In genomic region chr11:64153831-64154230, GRCh38 we compare ENCODE assay signal across 15 cellular contexts. TPM values are rescaled to one million over a fixed set of nuclear protein-coding genes. Genes with fewer than 3 reads are reported as not detected.
A peak's percentile ranks its signal among the peaks of the same experiment; 100 is the strongest.
DNase-seq lines count a peak whose midpoint lies in the region; ATAC-seq and TF ChIP-seq lines count a peak whose summit lies in the region.
"Had no signal": no experiment of that assay in that cellular context is flagged by ENCODE, and none has a peak within 500 bp of the region (broad histone marks: within the 10 kb centered on the region; RNA-seq: fewer than 3 reads in every experiment).

No MANE protein-coding gene starts in this region.

- no peaks in the 10 kb centered on the region for H3K36me3 Mint-ChIP-seq in activated naive CD4-positive, alpha-beta T cell treated with anti-CD3 and anti-CD28 coated beads, Interleukin-2, amount 10 ng/mL, durations not matched to agents 7 days and 5 days
- H3K36me3 Mint-ChIP-seq in glutamatergic neuron (ENCODE audit: unreplicated experiment) (no peaks in the 10 kb centered on the region), type B pancreatic cell (no peaks in the 10 kb centered on the region)

- H3K27ac Mint-ChIP-seq in activated naive CD4-positive, alpha-beta T cell treated with anti-CD3 and anti-CD28 coated beads, Interleukin-2, amount 10 ng/mL, durations not matched to agents 7 days and 5 days = peak overlapping the region; percentile 47
- H3K27ac Mint-ChIP-seq in glutamatergic neuron (ENCODE audit: unreplicated experiment) (peak overlapping the region; percentile 35), type B pancreatic cell (no peak overlapping the region)

- peaks cover 11% of the 10 kb centered on the region for H3K27me3 Mint-ChIP-seq in activated naive CD4-positive, alpha-beta T cell treated with anti-CD3 and anti-CD28 coated beads, Interleukin-2, amount 10 ng/mL, durations not matched to agents 7 days and 5 days
- H3K27me3 Mint-ChIP-seq in glutamatergic neuron (ENCODE audit: unreplicated experiment) (peaks cover 19% of the 10 kb centered on the region), type B pancreatic cell (no peaks in the 10 kb centered on the region)

- H3K9me3 Mint-ChIP-seq in activated naive CD4-positive, alpha-beta T cell treated with anti-CD3 and anti-CD28 coated beads, Interleukin-2, amount 10 ng/mL, durations not matched to agents 7 days and 5 days = no peaks in the 10 kb centered on the region
- H3K9me3 Mint-ChIP-seq in glutamatergic neuron (ENCODE audit: unreplicated experiment) = peaks cover 10% of the 10 kb centered on the region
- no peaks in the 10 kb centered on the region for H3K9me3 Mint-ChIP-seq in type B pancreatic cell

- no peaks in the 10 kb centered on the region for H3K27me3 ChIP-seq in WERI-Rb-1 (ENCODE audit: insufficient read depth, low read depth, severe bottlenecking)
- H3K27me3 ChIP-seq: MG63 had no signal

- no peak overlapping the region for H3K4me3 Mint-ChIP-seq in activated naive CD4-positive, alpha-beta T cell treated with anti-CD3 and anti-CD28 coated beads, Interleukin-2, amount 10 ng/mL, durations not matched to agents 7 days and 5 days
- H3K4me3 Mint-ChIP-seq in glutamatergic neuron (ENCODE audit: unreplicated experiment) = peak overlapping the region; percentile 34
- H3K4me3 Mint-ChIP-seq in type B pancreatic cell = peak overlapping the region; percentile 23

- H3K4me3 ChIP-seq in WERI-Rb-1 (ENCODE audit: low read depth, low read length) = no peak overlapping the region
- H3K4me3 ChIP-seq: HAP-1, MG63 had no signal

- no peak for TF ChIP-seq CTCF in WERI-Rb-1 (IDR thresholded peaks at IDR 0.05; ENCODE audit: low read depth, low read length)
- TF ChIP-seq CTCF in glutamatergic neuron (IDR thresholded peaks at IDR 0.05; ENCODE audit: partially characterized antibody, unreplicated experiment) = no peak
- TF ChIP-seq CTCF in type B pancreatic cell (conservative IDR thresholded peaks at IDR 0.05) = no peak

- ATAC-seq in GM21515 (IDR thresholded peaks at IDR 0.05; ENCODE audit: unreplicated experiment) = no peak

- peaks cover 4% of the 10 kb centered on the region for H3K4me1 Mint-ChIP-seq in activated naive CD4-positive, alpha-beta T cell treated with anti-CD3 and anti-CD28 coated beads, Interleukin-2, amount 10 ng/mL, durations not matched to agents 7 days and 5 days
- peaks cover 25% of the 10 kb centered on the region for H3K4me1 Mint-ChIP-seq in glutamatergic neuron (ENCODE audit: low read depth, unreplicated experiment)
- H3K4me1 Mint-ChIP-seq in type B pancreatic cell (ENCODE audit: unreplicated experiment) = peaks cover 15% of the 10 kb centered on the region

- CTCF ChIA-PET in activated naive CD4-positive, alpha-beta T cell treated with anti-CD3 and anti-CD28 coated beads, Interleukin-2, amount 10 ng/mL, durations not matched to agents 7 days and 5 days (lab: Charles Lee) = interaction anchor here (0.8 to 9.0 kb wide), 4 partner anchors 9 to 152 kb away, joined by 3 to 111 read pairs (median 11); no protein-coding TSS in a partner anchor

- H3K27ac ChIP-seq in WERI-Rb-1 = peak overlapping the region; percentile 94
- H3K27ac ChIP-seq: 22Rv1, C4-2B had no signal

- no peaks in the 10 kb centered on the region for H3K9me3 ChIP-seq in WERI-Rb-1 (ENCODE audit: severe bottlenecking)
- H3K9me3 ChIP-seq: HAP-1, MG63 had no signal

- H3K36me3 ChIP-seq in WERI-Rb-1 = peaks cover 20% of the 10 kb centered on the region

- DNase-seq in activated naive CD4-positive, alpha-beta T cell treated with anti-CD3 and anti-CD28 coated beads, Interleukin-2, amount 10 ng/mL, durations not matched to agents 7 days and 5 days = no peak
- DNase-seq in activated naive CD4-positive, alpha-beta T cell (lab: John Stamatoyannopoulos, UW) = no peak
- DNase-seq in WERI-Rb-1 = peak; percentile 26
- no peak for DNase-seq in glutamatergic neuron
- no peak for DNase-seq in type B pancreatic cell (ENCODE audit: extremely low spot score, unreplicated experiment)
- no peak for DNase-seq in NOMO-1 treated with DMSO at 0.1 percent for 48 hours (lab: John Stamatoyannopoulos, UW; ENCODE audit: unreplicated experiment)
- DNase-seq in NCI-H2171 treated with DMSO at 0.1 percent for 48 hours (lab: John Stamatoyannopoulos, UW) = no peak
- DNase-seq: Karpas-422, MG63, NCI-H146, RPMI8226 had no signal

RNA-seq across cellular contexts. Expression of gene MACROD1, which starts 12.1 kb away (rescaled TPM):
- total RNA-seq in glutamatergic neuron (ENCODE audit: unreplicated experiment) = 12.7 TPM
- total RNA-seq in type B pancreatic cell (ENCODE audit: low replicate concordance) = 21.1 and 22.3 TPM in 2 replicates

RNA-seq across cellular contexts. Expression of gene STIP1, which starts 32.1 kb away (rescaled TPM):
- total RNA-seq in glutamatergic neuron (ENCODE audit: unreplicated experiment) = 160 TPM
- total RNA-seq in type B pancreatic cell (ENCODE audit: low replicate concordance) = 176 and 206 TPM in 2 replicates

RNA-seq across cellular contexts. Expression of gene FERMT3, which starts 52.7 kb away (rescaled TPM):
- total RNA-seq in glutamatergic neuron (ENCODE audit: unreplicated experiment) = 2.0 TPM
- total RNA-seq in type B pancreatic cell (ENCODE audit: low replicate concordance) = 3.5 and 6.9 TPM in 2 replicates
